1 cellular context compared by ENCODE assay signal in genomic region chr19:17548145-17548544, GRCh38.
TF ChIP-seq lines count a peak whose summit lies in the region.

No MANE protein-coding gene starts in this region.

TF ChIP-seq in K562, 482 proteins besides CTCF, POLR2A, EP300 and RAD21:
- no peak for TF ChIP-seq CREM (IDR thresholded peaks at IDR 0.05; ENCODE audit: low read depth)
- no peak for TF ChIP-seq ZNF212 (CRISPR knock-in tag; IDR thresholded peaks at IDR 0.05)
- TF ChIP-seq ZBTB9 (CRISPR knock-in tag; IDR thresholded peaks at IDR 0.05) = no peak
- no peak for TF ChIP-seq SREBF2 (CRISPR knock-in tag; IDR thresholded peaks at IDR 0.05)
- TF ChIP-seq TAF15 (IDR thresholded peaks at IDR 0.05; ENCODE audit: low read depth, low read length) = no peak
